ENCODE assay signal across 17 cellular contexts in genomic region chr10:121556448-121556847, GRCh38. TPM values are rescaled to one million over a fixed set of nuclear protein-coding genes. Genes with fewer than 3 reads are reported as not detected.
A peak's percentile ranks its signal among the peaks of the same experiment; 100 is the strongest.
DNase-seq lines count a peak whose midpoint lies in the region; ATAC-seq and TF ChIP-seq lines count a peak whose summit lies in the region.
"Had no signal": no experiment of that assay in that cellular context is flagged by ENCODE, and none has a peak within 500 bp of the region (broad histone marks: within the 10 kb centered on the region; RNA-seq: fewer than 3 reads in every experiment).

No MANE protein-coding gene starts in this region.

- no peak overlapping the region for H3K9ac ChIP-seq in SK-N-SH

- no peaks in the 10 kb centered on the region for H3K79me2 ChIP-seq in SK-N-SH (ENCODE audit: insufficient read depth)

- no peaks in the 10 kb centered on the region for H3K9me2 ChIP-seq in SK-N-SH

- CTCF ChIA-PET in SK-N-SH (lab: Yijun Ruan, JAX) = interaction anchor here (1.1 kb wide), 1 partner anchor 37 kb away, joined by 3 read pairs; no protein-coding TSS in a partner anchor

- H3K4me1 Mint-ChIP-seq in nephron = peaks cover 53% of the 10 kb centered on the region
- peaks cover 60% of the 10 kb centered on the region for H3K4me1 Mint-ChIP-seq in type B pancreatic cell (ENCODE audit: unreplicated experiment)
- no peaks in the 10 kb centered on the region for H3K4me1 Mint-ChIP-seq in activated T-helper 2 cell treated with anti-CD3 and anti-CD28 coated beads, Interferon-gamma antibody, Interleukin-2, Interleukin-4, amounts not matched to agents 10 μg/mL and 5 μg/mL and 100 μg/mL, durations not matched to agents 14 hours and 24 hours and 36 hours (ENCODE audit: low read depth)

- no peaks in the 10 kb centered on the region for H3F3A ChIP-seq in SK-N-SH (replicated peaks; ENCODE audit: insufficient read depth)

- ATAC-seq in SK-N-SH treated with all-trans-retinoic acid at 6 μM for 48 hours (no peak), right cardiac atrium (no peak)

- H3K27me3 ChIP-seq in SK-N-SH (ENCODE audit: insufficient read depth) (no peaks in the 10 kb centered on the region), right cardiac atrium (ENCODE audit: control insufficient read depth, insufficient read depth) (no peaks in the 10 kb centered on the region)

- H3K9me3 Mint-ChIP-seq in nephron (peaks cover 2% of the 10 kb centered on the region), type B pancreatic cell (no peaks in the 10 kb centered on the region)
- no peaks in the 10 kb centered on the region for H3K9me3 Mint-ChIP-seq in activated T-helper 2 cell treated with anti-CD3 and anti-CD28 coated beads, Interferon-gamma antibody, Interleukin-2, Interleukin-4, amounts not matched to agents 10 μg/mL and 5 μg/mL and 100 μg/mL, durations not matched to agents 14 hours and 24 hours and 36 hours

- H4K20me1 ChIP-seq in SK-N-SH (ENCODE audit: insufficient read depth) = no peaks in the 10 kb centered on the region

- intact Hi-C loops in activated T-helper 2 cell treated with anti-CD3 and anti-CD28 coated beads, Interferon-gamma antibody, Interleukin-2, Interleukin-4, amounts not matched to agents 10 μg/mL and 5 μg/mL and 100 μg/mL, durations not matched to agents 14 hours and 24 hours and 36 hours (cut with micrococcal nuclease) = no loop called here
- intact Hi-C loops in right cardiac atrium (cut with DNase I) = no loop called here

- H3K27ac ChIP-seq in SK-N-SH (ENCODE audit: low read depth in 2 of 2, low read length in 1 of 2) = no peak overlapping the region
- peak overlapping the region; percentile 6 for H3K27ac ChIP-seq in caudate nucleus (ENCODE audit: low read depth, low read length)
- H3K27ac ChIP-seq in right cardiac atrium (ENCODE audit: low read length) = no peak overlapping the region
- H3K27ac ChIP-seq: C4-2B had no signal

- H2AFZ ChIP-seq in SK-N-SH (ENCODE audit: low read depth) = no peak overlapping the region

- WGBS in SK-N-SH (ENCODE audit: low lambda C conversion rate) = 53% methylated on average over 7 of the region's 7 CpGs
- WGBS in right cardiac atrium = 61% methylated on average over 7 of the region's 7 CpGs

- H3K4me3 ChIP-seq in SK-N-SH (ENCODE audit: low read depth in 2 of 2, low read length in 1 of 2) (no peak overlapping the region), right cardiac atrium (ENCODE audit: low read length) (no peak overlapping the region)
- H3K4me3 ChIP-seq: HAP-1 had no signal

- H3K27me3 Mint-ChIP-seq in nephron (ENCODE audit: low read depth) (peaks cover 6% of the 10 kb centered on the region), type B pancreatic cell (no peaks in the 10 kb centered on the region)
- H3K27me3 Mint-ChIP-seq in activated T-helper 2 cell treated with anti-CD3 and anti-CD28 coated beads, Interferon-gamma antibody, Interleukin-2, Interleukin-4, amounts not matched to agents 10 μg/mL and 5 μg/mL and 100 μg/mL, durations not matched to agents 14 hours and 24 hours and 36 hours (ENCODE audit: low read depth) = no peaks in the 10 kb centered on the region

- POLR2A ChIA-PET in SK-N-SH (lab: Yijun Ruan, JAX) = no interaction called here

- TF ChIP-seq CTCF in SK-N-SH (IDR thresholded peaks at IDR 0.05) (no peak), nephron (IDR thresholded peaks at IDR 0.05; ENCODE audit: unreplicated experiment in 3 of 3) (no peak), type B pancreatic cell (conservative IDR thresholded peaks at IDR 0.05) (no peak)

- H3K4me1 ChIP-seq in SK-N-SH (ENCODE audit: control insufficient read depth in 1 of 2, insufficient read depth in 2 of 2, low read depth in 1 of 2, low read length in 1 of 2) (peaks cover 0 to 11% of the 10 kb centered on the region in 2 experiments; a peak in 1 of 4 replicates), right cardiac atrium (ENCODE audit: control insufficient read depth, insufficient read depth, low read length) (no peaks in the 10 kb centered on the region)

- H3K36me3 ChIP-seq in SK-N-SH (replicated peaks in 1 of 2; ENCODE audit: control insufficient read depth in 1 of 2, insufficient read depth in 2 of 2, low read length in 1 of 2) = no peaks in the 10 kb centered on the region

- H3K27ac Mint-ChIP-seq in nephron (peak overlapping the region; percentile 43 to 81 (median 55)), type B pancreatic cell (peak overlapping the region; percentile 0)
- no peak overlapping the region for H3K27ac Mint-ChIP-seq in activated T-helper 2 cell treated with anti-CD3 and anti-CD28 coated beads, Interferon-gamma antibody, Interleukin-2, Interleukin-4, amounts not matched to agents 10 μg/mL and 5 μg/mL and 100 μg/mL, durations not matched to agents 14 hours and 24 hours and 36 hours

- DNase-seq in SK-N-SH = peak; percentile 21
- DNase-seq in caudate nucleus (lab: John Stamatoyannopoulos, UW) = no peak
- DNase-seq in type B pancreatic cell (ENCODE audit: extremely low spot score, unreplicated experiment) = no peak
- no peak for DNase-seq in activated T-helper 2 cell treated with anti-CD3 and anti-CD28 coated beads, Interferon-gamma antibody, Interleukin-2, Interleukin-4, amounts not matched to agents 10 μg/mL and 5 μg/mL and 100 μg/mL, durations not matched to agents 14 hours and 24 hours and 36 hours (ENCODE audit: low spot score)
- no peak for DNase-seq in germinal center (ENCODE audit: low spot score)
- no peak for DNase-seq in right cardiac atrium
- DNase-seq: COR-L47, NCI-H1092 treated with DMSO at 0.1 percent for 48 hours, NCI-H1694, NCI-H2107, NCI-H345, NCI-H526 treated with DMSO at 0.1 percent for 48 hours, RPMI8226 had no signal

- H3K36me3 Mint-ChIP-seq in nephron (ENCODE audit: low read depth) (peaks cover 28% of the 10 kb centered on the region), type B pancreatic cell (peaks cover 28% of the 10 kb centered on the region)
- H3K36me3 Mint-ChIP-seq in activated T-helper 2 cell treated with anti-CD3 and anti-CD28 coated beads, Interferon-gamma antibody, Interleukin-2, Interleukin-4, amounts not matched to agents 10 μg/mL and 5 μg/mL and 100 μg/mL, durations not matched to agents 14 hours and 24 hours and 36 hours (ENCODE audit: low read depth) = no peaks in the 10 kb centered on the region

- no peak overlapping the region for H3K4me2 ChIP-seq in SK-N-SH

- H3K4me3 Mint-ChIP-seq in nephron (peak overlapping the region in 1 of 3 experiments; percentile 10), type B pancreatic cell (no peak overlapping the region)
- H3K4me3 Mint-ChIP-seq in activated T-helper 2 cell treated with anti-CD3 and anti-CD28 coated beads, Interferon-gamma antibody, Interleukin-2, Interleukin-4, amounts not matched to agents 10 μg/mL and 5 μg/mL and 100 μg/mL, durations not matched to agents 14 hours and 24 hours and 36 hours (ENCODE audit: low read depth) = no peak overlapping the region

- TF ChIP-seq EP300 in SK-N-SH (IDR thresholded peaks at IDR 0.05; ENCODE audit: borderline replicate concordance in 1 of 2, low read depth in 1 of 2, low read length in 1 of 2) = no peak

- H3K9me3 ChIP-seq in SK-N-SH (no peaks in the 10 kb centered on the region), right cardiac atrium (ENCODE audit: control insufficient read depth, low read length) (no peaks in the 10 kb centered on the region)
- H3K9me3 ChIP-seq: HAP-1 had no signal

- no peak for TF ChIP-seq RAD21 in SK-N-SH (IDR thresholded peaks at IDR 0.05; ENCODE audit: low read length)

TF ChIP-seq in SK-N-SH, 30 proteins besides CTCF, POLR2A, EP300 and RAD21 (continues in another document):
- TF ChIP-seq PBX3 (IDR thresholded peaks at IDR 0.05) (no peak), MXI1 (IDR thresholded peaks at IDR 0.05; ENCODE audit: low read depth, low read length) (no peak), ELF1 (IDR thresholded peaks at IDR 0.05) (no peak), TAF1 (IDR thresholded peaks at IDR 0.05; ENCODE audit: borderline replicate concordance, low read depth, low read length) (no peak), RCOR1 (IDR thresholded peaks at IDR 0.05; ENCODE audit: low read length) (no peak), SIN3A (IDR thresholded peaks at IDR 0.05; ENCODE audit: borderline replicate concordance, low read depth, low read length) (no peak)

TF ChIP-seq in SK-N-SH treated with all-trans-retinoic acid at 6 μM for 48 hours, 23 proteins besides CTCF, POLR2A, EP300 and RAD21 (continues in another document):
- TF ChIP-seq RARB (CRISPR knock-in tag; IDR thresholded peaks at IDR 0.05) (no peak), PPARA (CRISPR knock-in tag; IDR thresholded peaks at IDR 0.05; ENCODE audit: borderline replicate concordance) (no peak), CSRNP3 (CRISPR knock-in tag; IDR thresholded peaks at IDR 0.05) (no peak), ISL1 (CRISPR knock-in tag; IDR thresholded peaks at IDR 0.05) (no peak), ZC3H10 (CRISPR knock-in tag; IDR thresholded peaks at IDR 0.05) (no peak)

RNA-seq across cellular contexts. Expression of gene FGFR2, which starts 41.8 kb away (rescaled TPM):
- polyA plus RNA-seq in SK-N-SH (2012; rRNA removed) (0.02 TPM in 1 of 2 replicates, not detected in the other), right cardiac atrium (16.5 TPM)
- 0.03 and 0.05 TPM in 2 replicates for polyA plus RNA-seq in SK-N-SH (2012; cell fraction: cytosol; rRNA removed)
- polyA plus RNA-seq in SK-N-SH (2012; cell fraction: nucleus; rRNA removed) = 0.05 TPM in 2 replicates
- total RNA-seq in type B pancreatic cell (ENCODE audit: low replicate concordance) (68.8 and 173 TPM in 2 replicates), right cardiac atrium (10 to 100 TPM in 1 of 4 donors, 1 to 10 TPM in 3; 4.0 to 20.4 (median 5.6) TPM)
- not detected in 2 replicates for total RNA-seq in activated T-helper 2 cell treated with anti-CD3 and anti-CD28 coated beads, Interferon-gamma antibody, Interleukin-2, Interleukin-4, amounts not matched to agents 10 μg/mL and 5 μg/mL and 100 μg/mL, durations not matched to agents 14 hours and 24 hours and 36 hours
